Comparison of ENCODE assay signal across 20 cellular contexts in the genomic region with DNA sequence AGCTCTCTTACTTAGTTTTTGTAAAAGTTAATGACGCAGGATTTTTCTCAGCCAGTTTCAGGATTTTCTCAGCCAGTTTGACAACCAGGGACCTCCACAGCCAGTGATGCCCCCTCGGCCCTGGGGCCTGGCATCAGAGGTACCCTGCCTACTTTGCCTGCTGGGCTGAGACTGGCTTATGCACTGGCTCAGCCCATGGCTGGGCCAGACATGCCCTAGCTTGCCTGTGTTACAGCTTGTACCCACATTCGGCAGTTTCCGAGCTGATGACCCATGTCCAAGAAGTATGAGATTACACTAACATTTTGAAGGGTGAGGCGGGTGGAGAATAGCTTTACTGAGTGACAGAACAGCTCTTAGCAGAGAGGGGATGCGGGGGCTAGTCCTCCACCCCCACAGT.
"Had no signal": no experiment of that assay in that cellular context is flagged by ENCODE, and none has a peak within 500 bp of the region (broad histone marks: within the 10 kb centered on the region; RNA-seq: fewer than 3 reads in every experiment).

No MANE protein-coding gene starts in this region.

- H3K4me3 ChIP-seq: dorsolateral prefrontal cortex, gastrocnemius medialis, ovary, right atrium auricular region, sigmoid colon, skin epidermis, stomach had no signal

- H3K27ac ChIP-seq: dorsolateral prefrontal cortex, gastrocnemius medialis, ovary, right atrium auricular region, sigmoid colon, skin epidermis, stomach had no signal

- DNase-seq: cortex of kidney; dorsolateral prefrontal cortex; effector CD8-positive, alpha-beta T cell; gastrocnemius medialis; glutamatergic neuron; islet precursor cell; naive thymus-derived CD4-positive, alpha-beta T cell; nucleus accumbens; ovary; sigmoid colon; stimulated activated CD4-positive, alpha-beta T cell treated with anti-CD3 and anti-CD28 coated beads, Interleukin-2, amount 100 ng/mL, for 24 hours; stimulated activated CD4-positive, alpha-beta T cell treated with anti-CD3 and anti-CD28 coated beads, Interleukin-4, amount 100 ng/mL, for 4 hours; stimulated activated naive B cell treated with anti-CD40 and anti-IgM and Interleukin-4, amounts not matched to agents 10 μg/mL and 1 μg/mL and 100 μg/mL, for 72 hours; stomach; substantia nigra; trophoblast cell had no signal

- H3K36me3 ChIP-seq: gastrocnemius medialis, ovary, right atrium auricular region, sigmoid colon, stomach had no signal

- H3K27me3 Mint-ChIP-seq: stimulated activated naive B cell treated with anti-CD40 and anti-IgM and Interleukin-4, amounts not matched to agents 10 μg/mL and 1 μg/mL and 100 μg/mL, for 72 hours had no signal

- H3K4me1 Mint-ChIP-seq: stimulated activated naive B cell treated with anti-CD40 and anti-IgM and Interleukin-4, amounts not matched to agents 10 μg/mL and 1 μg/mL and 100 μg/mL, for 72 hours had no signal

- H3K4me3 Mint-ChIP-seq: naive thymus-derived CD4-positive, alpha-beta T cell; stimulated activated naive B cell treated with anti-CD40 and anti-IgM and Interleukin-4, amounts not matched to agents 10 μg/mL and 1 μg/mL and 100 μg/mL, for 72 hours had no signal

- H3K27ac Mint-ChIP-seq: naive thymus-derived CD4-positive, alpha-beta T cell; stimulated activated naive B cell treated with anti-CD40 and anti-IgM and Interleukin-4, amounts not matched to agents 10 μg/mL and 1 μg/mL and 100 μg/mL, for 72 hours had no signal

- H3K36me3 Mint-ChIP-seq: stimulated activated naive B cell treated with anti-CD40 and anti-IgM and Interleukin-4, amounts not matched to agents 10 μg/mL and 1 μg/mL and 100 μg/mL, for 72 hours had no signal

- H3K27me3 ChIP-seq: dorsolateral prefrontal cortex, gastrocnemius medialis, ovary, right atrium auricular region, sigmoid colon, stomach had no signal

- H3K9me3 ChIP-seq: gastrocnemius medialis, ovary, right atrium auricular region, stomach had no signal

- H3K4me1 ChIP-seq: gastrocnemius medialis, right atrium auricular region, sigmoid colon, stomach had no signal

- ATAC-seq: esophagus mucosa; gastrocnemius medialis; left lobe of liver; naive thymus-derived CD4-positive, alpha-beta T cell; stimulated activated naive B cell treated with anti-CD40 and anti-IgM and Interleukin-4, amounts not matched to agents 10 μg/mL and 1 μg/mL and 100 μg/mL, for 72 hours had no signal
